12 cellular contexts compared by ENCODE assay signal in the genomic region with DNA sequence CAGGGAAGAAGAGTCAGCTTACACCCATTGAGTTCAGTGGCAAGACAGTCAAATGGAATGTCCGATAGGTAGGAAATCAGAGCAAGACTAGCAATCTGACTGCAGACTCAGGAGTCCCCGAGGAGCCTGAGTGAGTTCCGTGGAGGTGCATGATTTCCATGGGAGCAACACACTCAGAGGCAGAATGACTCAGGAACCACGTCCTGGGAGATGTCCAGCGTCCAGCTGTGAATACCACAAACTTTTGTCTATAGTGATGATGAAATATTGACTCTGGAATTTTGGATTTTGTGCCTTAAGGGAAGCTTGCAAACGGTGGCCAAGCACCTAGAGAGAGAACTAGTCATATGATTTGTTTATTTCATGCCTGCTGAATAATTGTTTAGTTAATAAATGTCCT.
DNase-seq lines count a peak whose midpoint lies in the region; ATAC-seq and TF ChIP-seq lines count a peak whose summit lies in the region.
"Had no signal": no experiment of that assay in that cellular context is flagged by ENCODE, and none has a peak within 500 bp of the region (broad histone marks: within the 10 kb centered on the region; RNA-seq: fewer than 3 reads in every experiment).

No MANE protein-coding gene starts in this region.

- TF ChIP-seq CTCF in mucosa of descending colon (IDR thresholded peaks at IDR 0.05) (no peak), lower lobe of right lung (IDR thresholded peaks at IDR 0.05) (no peak)

- H3K27ac ChIP-seq in lower lobe of right lung = no peak overlapping the region

- ATAC-seq in mucosa of descending colon (peak; percentile 28), GM19023 (IDR thresholded peaks at IDR 0.05; ENCODE audit: unreplicated experiment) (no peak), HG03520 (IDR thresholded peaks at IDR 0.05; ENCODE audit: unreplicated experiment) (no peak), lower lobe of right lung (no peak)
- ATAC-seq: GM12878 had no signal

- no peaks in the 10 kb centered on the region for H3K27me3 ChIP-seq in lower lobe of right lung (ENCODE audit: low read depth)

- intact Hi-C loops in mucosa of descending colon (cut with DNase I, micrococcal nuclease) = no loop called here
- intact Hi-C loops in lower lobe of right lung (cut with DNase I) = no loop called here

- H3K4me3 ChIP-seq in mucosa of descending colon (no peak overlapping the region), lower lobe of right lung (no peak overlapping the region)
- H3K4me3 ChIP-seq: GM12878 had no signal

- H3K9me3 ChIP-seq in mucosa of descending colon = no peaks in the 10 kb centered on the region
- no peaks in the 10 kb centered on the region for H3K9me3 ChIP-seq in lower lobe of right lung

- H3K4me1 ChIP-seq in mucosa of descending colon (ENCODE audit: low read depth) (no peaks in the 10 kb centered on the region), lower lobe of right lung (no peaks in the 10 kb centered on the region)

- no peaks in the 10 kb centered on the region for H3K36me3 ChIP-seq in mucosa of descending colon (ENCODE audit: low read depth)
- H3K36me3 ChIP-seq in lower lobe of right lung = no peaks in the 10 kb centered on the region

- DNase-seq in AG08396 (ENCODE audit: low spot score) = peak; percentile 41
- peak; percentile 50 for DNase-seq in NCI-H460 (ENCODE audit: extremely low read depth, low read depth)
- DNase-seq in dedifferentiated amniotic fluid mesenchymal stem cell (ENCODE audit: extremely low spot score) = peak; percentile 65
- DNase-seq in mucosa of descending colon = peak in 1 of 3 donors; percentile 27
- no peak for DNase-seq in stimulated activated naive CD4-positive, alpha-beta T cell (lab: John Stamatoyannopoulos, UW)
- DNase-seq in lower lobe of right lung = no peak
- DNase-seq: C1 segment of cervical spinal cord, cerebellar nuclear complex, NCI-H1417 had no signal

Comparison
In these comparisons a context has a peak if more than half of its experiments do, and no peak if none do; other contexts are left out.
1. DNase-seq: peak in AG08396 (single experiment), NCI-H460 (single experiment) and dedifferentiated amniotic fluid mesenchymal stem cell (single experiment); none in stimulated activated naive CD4-positive, alpha-beta T cell (0 of 6) and lower lobe of right lung (single experiment).